Comparison of ENCODE assay signal across 8 cellular contexts in the genomic region with DNA sequence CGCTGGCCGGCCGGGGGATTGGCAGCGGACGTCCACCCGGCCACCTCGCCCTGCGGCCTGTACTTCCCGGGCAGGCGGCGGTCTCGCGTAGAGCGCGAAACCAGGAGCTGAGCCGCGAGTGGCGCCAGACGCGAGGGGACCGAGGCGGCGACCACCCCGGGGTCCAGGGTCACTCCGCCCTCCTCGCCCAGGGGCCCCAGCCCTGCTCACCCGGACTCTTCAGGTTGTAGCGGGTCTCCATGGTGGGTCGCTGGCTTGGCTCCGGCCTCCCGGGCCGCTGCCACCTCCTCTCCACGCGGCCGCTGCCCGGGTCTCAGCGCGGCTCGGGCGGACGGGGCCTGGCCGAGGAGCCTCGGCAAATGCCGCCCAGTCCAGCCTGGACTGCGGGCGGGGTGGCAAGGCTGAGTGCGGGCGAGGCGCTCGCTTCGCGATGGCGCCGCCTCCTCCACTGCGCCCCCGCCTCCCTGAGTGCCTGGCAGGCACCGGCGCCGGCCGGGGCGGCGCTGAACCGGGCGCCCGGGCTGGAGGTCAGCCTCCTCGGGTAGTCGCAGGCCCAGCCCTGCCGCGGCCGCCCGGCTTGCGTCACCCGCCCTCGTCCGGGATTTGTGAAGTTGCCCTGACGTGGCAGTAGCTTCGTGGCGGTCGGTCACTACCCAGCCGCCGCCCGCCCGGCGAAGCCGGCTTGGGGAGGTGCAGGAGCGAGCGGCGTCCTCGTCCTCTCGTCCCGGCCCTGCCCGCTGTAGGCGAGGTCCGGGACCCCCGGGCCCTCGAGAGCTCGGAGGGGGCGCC. TPM values are rescaled to one million over a fixed set of nuclear protein-coding genes. Genes with fewer than 3 reads are reported as not detected.
DNase-seq lines count a peak whose midpoint lies in the region; TF ChIP-seq lines count a peak whose summit lies in the region.

A gene with protein sequence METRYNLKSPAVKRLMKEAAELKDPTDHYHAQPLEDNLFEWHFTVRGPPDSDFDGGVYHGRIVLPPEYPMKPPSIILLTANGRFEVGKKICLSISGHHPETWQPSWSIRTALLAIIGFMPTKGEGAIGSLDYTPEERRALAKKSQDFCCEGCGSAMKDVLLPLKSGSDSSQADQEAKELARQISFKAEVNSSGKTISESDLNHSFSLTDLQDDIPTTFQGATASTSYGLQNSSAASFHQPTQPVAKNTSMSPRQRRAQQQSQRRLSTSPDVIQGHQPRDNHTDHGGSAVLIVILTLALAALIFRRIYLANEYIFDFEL (minus strand): TSS at position 394 of the 789 bp plus-strand sequence. CDS start 153 bp downstream, at position 241.

- H3K4me1 Mint-ChIP-seq in HFFc6 (ENCODE audit: low read depth) (peaks cover 53% of the 10 kb centered on the region), MCF 10A (ENCODE audit: insufficient read depth, unreplicated experiment) (peaks cover 22% of the 10 kb centered on the region)

- no TSS peak for BruUV-seq in MCF 10A (replicated peaks; lab: Mats Ljungman, UMichigan)

- H3K4me3 ChIP-seq in iPS-18c (ENCODE audit: insufficient read depth, low read depth, low read length) (peak within 1 kb of the TSS; percentile 76), skeletal muscle tissue (ENCODE audit: low read length in 3 of 3) (peak within 1 kb of the TSS; percentile 78 to 94 (median 94))

- H3K36me3 ChIP-seq in skeletal muscle tissue (ENCODE audit: control insufficient read depth in 3 of 3, insufficient read depth in 3 of 3, low read length in 3 of 3), result no peaks in the 10 kb centered on the region

- H3K27me3 Mint-ChIP-seq in HFFc6 (ENCODE audit: insufficient read depth), result no peaks in the 10 kb centered on the region
- H3K27me3 Mint-ChIP-seq in MCF 10A (ENCODE audit: insufficient read depth, unreplicated experiment), result no peaks in the 10 kb centered on the region

- peaks cover 21 to 31% (median 29%) of the 10 kb centered on the region in 3 donors for H3K4me1 ChIP-seq in skeletal muscle tissue (ENCODE audit: control insufficient read depth in 3 of 3, insufficient read depth in 3 of 3, low read length in 3 of 3)

- peak; percentile 89 for DNase-seq in HFFc6
- DNase-seq in NCI-H1105 (lab: John Stamatoyannopoulos, UW), result peak; percentile 58
- peak; percentile 89 for DNase-seq in MCF 10A (ENCODE audit: unreplicated experiment)
- DNase-seq in GM19238 (ENCODE audit: insufficient read length, low spot score), result no peak

- TF ChIP-seq POLR2A in GM10847 (IDR thresholded peaks at IDR 0.05; ENCODE audit: extremely low read depth, insufficient read length), result peak; percentile 86

- H3K27ac Mint-ChIP-seq in HFFc6 (peak within 1 kb of the TSS; percentile 93), MCF 10A (ENCODE audit: low read depth, unreplicated experiment) (peak within 1 kb of the TSS; percentile 98)

- intact Hi-C loops in MCF 10A (cut with micrococcal nuclease), result loop anchor here (1.0 kb wide), 1 partner anchor 53 kb away; no protein-coding TSS in a partner anchor

- H3K27me3 ChIP-seq in skeletal muscle tissue (ENCODE audit: control insufficient read depth in 3 of 3, insufficient read depth in 3 of 3, low read length in 3 of 3), result no peaks in the 10 kb centered on the region

- peak within 1 kb of the TSS; percentile 96 for H3K4me3 Mint-ChIP-seq in HFFc6
- H3K4me3 Mint-ChIP-seq in MCF 10A (ENCODE audit: unreplicated experiment), result peak within 1 kb of the TSS; percentile 96

- CTCF ChIA-PET in MCF 10A (lab: Yijun Ruan, JAX), result interaction anchor here (0.5 to 1.8 kb wide), 4 partner anchors 12 to 400 kb away, joined by 3 to 13 read pairs (median 4); no protein-coding TSS in a partner anchor

- H3K9me3 ChIP-seq in iPS-18c (ENCODE audit: control insufficient read depth, insufficient read depth, low read length) (no peaks in the 10 kb centered on the region), skeletal muscle tissue (ENCODE audit: control insufficient read depth in 3 of 3, low read length in 3 of 3) (no peaks in the 10 kb centered on the region)

- TF ChIP-seq CTCF in HFFc6 (IDR thresholded peaks at IDR 0.05) (no peak; the same call in 1 of the 2 replicates), VCaP (conservative IDR thresholded peaks at IDR 0.05) (no peak), MCF 10A (IDR thresholded peaks at IDR 0.05; ENCODE audit: unreplicated experiment) (no peak)

- H3K36me3 Mint-ChIP-seq in HFFc6 (ENCODE audit: low read depth) (peaks cover 6% of the 10 kb centered on the region; the same call in 1 of the 2 replicates), MCF 10A (ENCODE audit: insufficient read depth, unreplicated experiment) (no peaks in the 10 kb centered on the region)

- peak within 1 kb of the TSS; percentile 97 for H3K27ac ChIP-seq in VCaP
- peak within 1 kb of the TSS; percentile 97 for H3K27ac ChIP-seq in skeletal muscle tissue (ENCODE audit: low read depth, low read length)

- POLR2A ChIA-PET in MCF 10A (lab: Yijun Ruan, JAX), result interaction anchor here (0.6 to 3.3 kb wide), 20 partner anchors 9 to 939 kb away, joined by 3 to 17 read pairs (median 4); partner anchors contain the start of genes LYRM2, PM20D2, PNRC1 and RNGTT

- H3K9ac ChIP-seq in skeletal muscle tissue (ENCODE audit: low read depth in 1 of 3, low read length in 3 of 3), result peak within 1 kb of the TSS; percentile 89 to 99 (median 99)

- H3K9me3 Mint-ChIP-seq in HFFc6 (no peaks in the 10 kb centered on the region), MCF 10A (ENCODE audit: unreplicated experiment) (no peaks in the 10 kb centered on the region)

RNA-seq across cellular contexts. Expression of the gene that starts here (rescaled TPM):
- total RNA-seq in HFFc6 (2021; fragmentation: NEBNext Ultra II Directional; extraction: Animal tissue kit (Norgen Biotek cat#: 25700)), result 10 to 100 TPM; 35.9 to 45.2 (median 41.9) TPM
- total RNA-seq in MCF 10A (2022), result 39.0 and 40.0 TPM in 2 replicates
- 28.2 TPM for total RNA-seq in skeletal muscle tissue
